Comparison of ENCODE assay signal across 9 cellular contexts in the genomic region with DNA sequence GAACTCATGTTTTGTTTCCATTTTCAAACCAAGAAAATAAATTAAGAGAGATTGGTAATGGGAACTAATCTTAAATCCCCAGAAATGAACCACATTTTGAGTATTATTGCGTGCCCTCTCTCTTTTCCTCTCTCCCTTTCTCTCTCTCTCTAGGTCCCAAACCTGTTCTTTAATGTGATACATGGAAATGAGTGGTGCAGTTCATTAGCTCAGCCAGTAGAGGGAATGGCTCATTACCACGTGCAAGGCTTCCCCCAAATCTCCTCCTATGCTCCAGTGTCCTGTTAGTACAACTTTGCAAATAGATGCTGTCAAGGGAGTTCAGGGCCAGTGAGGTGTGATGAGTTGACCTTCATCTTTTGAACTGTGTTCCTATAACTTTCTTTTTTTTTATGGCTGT.
DNase-seq lines count a peak whose midpoint lies in the region; ATAC-seq and TF ChIP-seq lines count a peak whose summit lies in the region.
"Had no signal": no experiment of that assay in that cellular context is flagged by ENCODE, and none has a peak within 500 bp of the region (broad histone marks: within the 10 kb centered on the region; RNA-seq: fewer than 3 reads in every experiment).

No MANE protein-coding gene starts in this region.

- H3K27me3 Mint-ChIP-seq in stimulated activated naive B cell treated with anti-CD40 and anti-IgM and Interleukin-4, amounts not matched to agents 10 μg/mL and 1 μg/mL and 100 μg/mL, for 72 hours, result peaks cover 5 to 6% of the 10 kb centered on the region in 2 donors

- H3K9me3 ChIP-seq in SK-N-SH (no peaks in the 10 kb centered on the region), gastroesophageal sphincter (no peaks in the 10 kb centered on the region)
- H3K9me3 ChIP-seq: neutrophil had no signal

- TF ChIP-seq EP300 in SK-N-SH (IDR thresholded peaks at IDR 0.05; ENCODE audit: borderline replicate concordance in 1 of 2, low read depth in 1 of 2, low read length in 1 of 2) (no peak), gastroesophageal sphincter (IDR thresholded peaks at IDR 0.05) (no peak)

- H2AFZ ChIP-seq in SK-N-SH (ENCODE audit: low read depth), result no peak overlapping the region

- H3K79me2 ChIP-seq in SK-N-SH (ENCODE audit: insufficient read depth), result no peaks in the 10 kb centered on the region

- no peak overlapping the region for H3K27ac ChIP-seq in SK-N-SH (ENCODE audit: low read depth in 2 of 2, low read length in 1 of 2)
- H3K27ac ChIP-seq in gastroesophageal sphincter, result no peak overlapping the region
- H3K27ac ChIP-seq: neutrophil had no signal

- H3K9ac ChIP-seq in SK-N-SH, result no peak overlapping the region

- peak; percentile 30 for DNase-seq in ELF-1 (ENCODE audit: low read depth, low spot score)
- peak; percentile 29 for DNase-seq in HT1080 (ENCODE audit: low read depth)
- DNase-seq in SK-N-SH, result peak; percentile 26
- DNase-seq in stimulated activated naive B cell treated with anti-CD40 and anti-IgM and Interleukin-4, amounts not matched to agents 10 μg/mL and 1 μg/mL and 100 μg/mL, for 72 hours, result peak; percentile 5
- DNase-seq in ureter (ENCODE audit: low spot score), result no peak

- no peaks in the 10 kb centered on the region for H3F3A ChIP-seq in SK-N-SH (replicated peaks; ENCODE audit: insufficient read depth)

- H3K4me1 Mint-ChIP-seq in stimulated activated naive B cell treated with anti-CD40 and anti-IgM and Interleukin-4, amounts not matched to agents 10 μg/mL and 1 μg/mL and 100 μg/mL, for 72 hours, result peaks cover 0 to 6% of the 10 kb centered on the region in 2 donors

- TF ChIP-seq CTCF in SK-N-SH (IDR thresholded peaks at IDR 0.05) (peak; percentile 44; the same call in 1 of the 2 replicates), gastroesophageal sphincter (IDR thresholded peaks at IDR 0.05) (peak; percentile 12 to 40 (median 31))

- no peaks in the 10 kb centered on the region for H3K36me3 Mint-ChIP-seq in stimulated activated naive B cell treated with anti-CD40 and anti-IgM and Interleukin-4, amounts not matched to agents 10 μg/mL and 1 μg/mL and 100 μg/mL, for 72 hours

- WGBS in SK-N-SH (ENCODE audit: low lambda C conversion rate), result 2% methylated on average over 2 of the region's 2 CpGs
- 49 to 50% methylated on average over 2 of the region's 2 CpGs for WGBS in gastroesophageal sphincter (ENCODE audit: low coverage in 1 of 2), 2 donors

- no peaks in the 10 kb centered on the region for H3K9me2 ChIP-seq in SK-N-SH

- CTCF ChIA-PET in SK-N-SH (lab: Yijun Ruan, JAX), result interaction anchor here (1.0 kb wide), 1 partner anchor 22 kb away, joined by 4 read pairs; no protein-coding TSS in a partner anchor

- H3K27me3 ChIP-seq in SK-N-SH (ENCODE audit: insufficient read depth) (no peaks in the 10 kb centered on the region), gastroesophageal sphincter (no peaks in the 10 kb centered on the region)
- H3K27me3 ChIP-seq: neutrophil had no signal

- H3K4me3 Mint-ChIP-seq in stimulated activated naive B cell treated with anti-CD40 and anti-IgM and Interleukin-4, amounts not matched to agents 10 μg/mL and 1 μg/mL and 100 μg/mL, for 72 hours, result no peak overlapping the region

- H3K27ac Mint-ChIP-seq in stimulated activated naive B cell treated with anti-CD40 and anti-IgM and Interleukin-4, amounts not matched to agents 10 μg/mL and 1 μg/mL and 100 μg/mL, for 72 hours, result no peak overlapping the region

- no peak overlapping the region for H3K4me2 ChIP-seq in SK-N-SH

- no peaks in the 10 kb centered on the region for H4K20me1 ChIP-seq in SK-N-SH (ENCODE audit: insufficient read depth)

- no peak for TF ChIP-seq POLR2A in gastroesophageal sphincter (IDR thresholded peaks at IDR 0.05)

- POLR2A ChIA-PET in SK-N-SH (lab: Yijun Ruan, JAX), result no interaction called here

- ATAC-seq in GM19324 (IDR thresholded peaks at IDR 0.05; ENCODE audit: low FRiP score, unreplicated experiment) (peak; percentile 91), gastroesophageal sphincter (no peak), HG03571 (IDR thresholded peaks at IDR 0.05; ENCODE audit: unreplicated experiment) (no peak)
- ATAC-seq in stimulated activated naive B cell treated with anti-CD40 and anti-IgM and Interleukin-4, amounts not matched to agents 10 μg/mL and 1 μg/mL and 100 μg/mL, for 72 hours (replicated peaks), result peak; percentile 80 to 85

- H3K36me3 ChIP-seq in SK-N-SH (replicated peaks in 1 of 2; ENCODE audit: control insufficient read depth in 1 of 2, insufficient read depth in 2 of 2, low read length in 1 of 2) (no peaks in the 10 kb centered on the region), gastroesophageal sphincter (no peaks in the 10 kb centered on the region)
- H3K36me3 ChIP-seq: neutrophil had no signal

- no peaks in the 10 kb centered on the region for H3K9me3 Mint-ChIP-seq in stimulated activated naive B cell treated with anti-CD40 and anti-IgM and Interleukin-4, amounts not matched to agents 10 μg/mL and 1 μg/mL and 100 μg/mL, for 72 hours

- H3K4me3 ChIP-seq in SK-N-SH (ENCODE audit: low read depth in 2 of 2, low read length in 1 of 2) (no peak overlapping the region; a peak in 1 of 4 replicates), gastroesophageal sphincter (no peak overlapping the region)

- TF ChIP-seq RAD21 in SK-N-SH (IDR thresholded peaks at IDR 0.05; ENCODE audit: low read length), result peak; percentile 12; the same call in 1 of the 2 replicates

- H3K4me1 ChIP-seq in SK-N-SH (ENCODE audit: control insufficient read depth in 1 of 2, insufficient read depth in 2 of 2, low read depth in 1 of 2, low read length in 1 of 2) (no peaks in the 10 kb centered on the region), gastroesophageal sphincter (no peaks in the 10 kb centered on the region)

TF ChIP-seq in SK-N-SH, 30 proteins besides CTCF, POLR2A, EP300 and RAD21:
- TF ChIP-seq, protein P1, sequence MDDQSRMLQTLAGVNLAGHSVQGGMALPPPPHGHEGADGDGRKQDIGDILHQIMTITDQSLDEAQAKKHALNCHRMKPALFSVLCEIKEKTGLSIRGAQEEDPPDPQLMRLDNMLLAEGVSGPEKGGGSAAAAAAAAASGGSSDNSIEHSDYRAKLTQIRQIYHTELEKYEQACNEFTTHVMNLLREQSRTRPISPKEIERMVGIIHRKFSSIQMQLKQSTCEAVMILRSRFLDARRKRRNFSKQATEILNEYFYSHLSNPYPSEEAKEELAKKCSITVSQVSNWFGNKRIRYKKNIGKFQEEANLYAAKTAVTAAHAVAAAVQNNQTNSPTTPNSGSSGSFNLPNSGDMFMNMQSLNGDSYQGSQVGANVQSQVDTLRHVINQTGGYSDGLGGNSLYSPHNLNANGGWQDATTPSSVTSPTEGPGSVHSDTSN (IDR thresholded peaks at IDR 0.05), result no peak
- peak; percentile 8; the same call in 1 of the 2 replicates for TF ChIP-seq SMC3 (IDR thresholded peaks at IDR 0.05; ENCODE audit: low read depth, low read length)

Comparison
In these comparisons a context has a peak if more than half of its experiments do, and no peak if none do; other contexts are left out.
1. ATAC-seq: peak in GM19324 (single experiment) and stimulated activated naive B cell treated with anti-CD40 and anti-IgM and Interleukin-4, amounts not matched to agents 10 μg/mL and 1 μg/mL and 100 μg/mL, for 72 hours (2 of 2); none in gastroesophageal sphincter (single experiment) and HG03571 (single experiment).